ENCODE assay signal across 10 cellular contexts in the genomic region with DNA sequence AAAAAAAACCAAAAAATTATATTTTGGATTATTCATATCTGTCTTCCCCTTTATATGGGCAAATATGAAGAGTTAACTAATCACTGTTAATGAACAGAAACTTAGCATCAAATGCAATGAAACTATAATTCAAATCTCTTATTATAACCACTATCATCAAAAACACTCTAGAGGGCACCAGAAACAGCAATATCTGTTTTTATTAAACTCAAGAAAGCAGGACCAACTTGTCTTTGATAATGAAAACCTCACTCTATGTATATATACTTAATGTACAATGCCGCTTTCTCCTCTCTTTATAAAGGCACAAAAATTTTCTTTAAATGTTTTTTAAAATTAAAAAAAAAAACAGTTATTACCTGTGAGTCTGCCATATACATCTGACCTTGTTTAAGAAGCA.
A peak's percentile ranks its signal among the peaks of the same experiment; 100 is the strongest.
DNase-seq lines count a peak whose midpoint lies in the region; ATAC-seq, FAIRE-seq and TF ChIP-seq lines count a peak whose summit lies in the region.
"Had no signal": no experiment of that assay in that cellular context is flagged by ENCODE, and none has a peak within 500 bp of the region (broad histone marks: within the 10 kb centered on the region; RNA-seq: fewer than 3 reads in every experiment).

No MANE protein-coding gene starts in this region.

- H4K20me1 ChIP-seq in GM23248 (ENCODE audit: insufficient read depth): no peaks in the 10 kb centered on the region

- CTCF ChIA-PET in HEK293T (lab: Yijun Ruan, JAX): no interaction called here

- intact Hi-C loops in lower leg skin (cut with DNase I; ENCODE audit: low total_unique reads): no loop called here

- H3K4me3 ChIP-seq in GM23248 (no peak overlapping the region), fibroblast of pulmonary artery (replicated peaks; ENCODE audit: low read depth, low read length) (no peak overlapping the region), lower leg skin (ENCODE audit: low read depth, poor library complexity, severe bottlenecking) (no peak overlapping the region)
- H3K4me3 ChIP-seq: heart left ventricle had no signal

- in situ Hi-C loops in GM23248 (cut with MboI): loop anchor here (10.0 kb wide), 1 partner anchor 144 kb away; no protein-coding TSS in a partner anchor

- TF ChIP-seq CTCF in fibroblast of pulmonary artery (IDR thresholded peaks at IDR 0.05; ENCODE audit: low read length, missing control alignments) (peak; percentile 32), lower leg skin (IDR thresholded peaks at IDR 0.05) (no peak)

- H3K27ac ChIP-seq in GM23248: no peak overlapping the region

- peaks cover 84% of the 10 kb centered on the region for H3K36me3 ChIP-seq in GM23248 (ENCODE audit: low read depth)

- no peaks in the 10 kb centered on the region for H3K9me2 ChIP-seq in GM23248 (ENCODE audit: insufficient read depth)

- no peaks in the 10 kb centered on the region for H3K79me2 ChIP-seq in GM23248 (ENCODE audit: insufficient read depth)

- H3K4me1 ChIP-seq in GM23248 (ENCODE audit: insufficient read depth): peaks cover 5% of the 10 kb centered on the region; the same call in 1 of the 2 replicates

- H3F3A ChIP-seq in GM23248 (ENCODE audit: insufficient read depth): peaks cover 30% of the 10 kb centered on the region

- H3K4me2 ChIP-seq in GM23248 (ENCODE audit: unreplicated experiment): no peak overlapping the region

- no peaks in the 10 kb centered on the region for H3K27me3 ChIP-seq in GM23248 (replicated peaks; ENCODE audit: insufficient read depth)
- H3K27me3 ChIP-seq: heart left ventricle had no signal

- TF ChIP-seq POLR2A in lower leg skin (IDR thresholded peaks at IDR 0.05): no peak

- ATAC-seq in GM18517 (IDR thresholded peaks at IDR 0.05; ENCODE audit: unreplicated experiment): no peak
- ATAC-seq: sciatic nerve had no signal

- peak; percentile 22 for DNase-seq in GM23248
- peak; percentile 23 for DNase-seq in RKO (ENCODE audit: low spot score)
- DNase-seq in fibroblast of pulmonary artery (ENCODE audit: low read depth): peak; percentile 46
- no peak for DNase-seq in HEK293T (ENCODE audit: extremely low spot score)
- no peak for DNase-seq in cerebellar nuclear complex (lab: John Stamatoyannopoulos, UW)
- DNase-seq in lower leg skin (ENCODE audit: low spot score in 2 of 2): no peak

- H2AFZ ChIP-seq in GM23248: no peak overlapping the region

- no peak overlapping the region for H3K9ac ChIP-seq in GM23248

- FAIRE-seq in A204.1 (lab: Jason Lieb, UNC): peak; percentile 90

- 90 to 98% methylated on average over 1 of the region's 1 CpG for WGBS in GM23248 (ENCODE audit: low coverage in 1 of 2, low lambda C conversion rate in 2 of 2, missing lambda C conversion rate in 2 of 2), 2 experiments
- WGBS in lower leg skin, 2 donors: 94 to 98% methylated on average over 1 of the region's 1 CpG

- no peaks in the 10 kb centered on the region for H3K9me3 ChIP-seq in GM23248 (ENCODE audit: low read depth)
- H3K9me3 ChIP-seq: heart left ventricle had no signal

- POLR2A ChIA-PET in HEK293T (lab: Yijun Ruan, JAX): no interaction called here

TF ChIP-seq in HEK293T, 16 proteins besides CTCF, POLR2A, EP300 and RAD21:
- TF ChIP-seq CTBP1 (IDR thresholded peaks at IDR 0.05; ENCODE audit: borderline replicate concordance): no peak
- TF ChIP-seq LEF1 (IDR thresholded peaks at IDR 0.05; ENCODE audit: borderline replicate concordance): no peak
- TF ChIP-seq, protein P1, sequence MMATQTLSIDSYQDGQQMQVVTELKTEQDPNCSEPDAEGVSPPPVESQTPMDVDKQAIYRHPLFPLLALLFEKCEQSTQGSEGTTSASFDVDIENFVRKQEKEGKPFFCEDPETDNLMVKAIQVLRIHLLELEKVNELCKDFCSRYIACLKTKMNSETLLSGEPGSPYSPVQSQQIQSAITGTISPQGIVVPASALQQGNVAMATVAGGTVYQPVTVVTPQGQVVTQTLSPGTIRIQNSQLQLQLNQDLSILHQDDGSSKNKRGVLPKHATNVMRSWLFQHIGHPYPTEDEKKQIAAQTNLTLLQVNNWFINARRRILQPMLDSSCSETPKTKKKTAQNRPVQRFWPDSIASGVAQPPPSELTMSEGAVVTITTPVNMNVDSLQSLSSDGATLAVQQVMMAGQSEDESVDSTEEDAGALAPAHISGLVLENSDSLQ (IDR thresholded peaks at IDR 0.05): no peak
- TF ChIP-seq L3MBTL2 (conservative IDR thresholded peaks at IDR 0.05): no peak
- TF ChIP-seq TARDBP (IDR thresholded peaks at IDR 0.05): no peak
- no peak for TF ChIP-seq FOXK2 (IDR thresholded peaks at IDR 0.05)
- no peak for TF ChIP-seq SUZ12 (IDR thresholded peaks at IDR 0.05)
- TF ChIP-seq ELF4 (IDR thresholded peaks at IDR 0.05): no peak
- no peak for TF ChIP-seq BHLHE40 (IDR thresholded peaks at IDR 0.05; ENCODE audit: borderline replicate concordance)
- no peak for TF ChIP-seq HDGF (IDR thresholded peaks at IDR 0.05; ENCODE audit: borderline replicate concordance)
- TF ChIP-seq NFRKB (IDR thresholded peaks at IDR 0.05): no peak
- no peak for TF ChIP-seq FOXA1 (IDR thresholded peaks at IDR 0.05)
- no peak for TF ChIP-seq ZNF384 (IDR thresholded peaks at IDR 0.05)

Comparison
In these comparisons a context has a peak if more than half of its experiments do, and no peak if none do; other contexts are left out.
1. DNase-seq: peak in GM23248 (single experiment), RKO (single experiment) and fibroblast of pulmonary artery (single experiment); none in HEK293T (single experiment), cerebellar nuclear complex (0 of 2) and lower leg skin (0 of 2).